In the genomic region with DNA sequence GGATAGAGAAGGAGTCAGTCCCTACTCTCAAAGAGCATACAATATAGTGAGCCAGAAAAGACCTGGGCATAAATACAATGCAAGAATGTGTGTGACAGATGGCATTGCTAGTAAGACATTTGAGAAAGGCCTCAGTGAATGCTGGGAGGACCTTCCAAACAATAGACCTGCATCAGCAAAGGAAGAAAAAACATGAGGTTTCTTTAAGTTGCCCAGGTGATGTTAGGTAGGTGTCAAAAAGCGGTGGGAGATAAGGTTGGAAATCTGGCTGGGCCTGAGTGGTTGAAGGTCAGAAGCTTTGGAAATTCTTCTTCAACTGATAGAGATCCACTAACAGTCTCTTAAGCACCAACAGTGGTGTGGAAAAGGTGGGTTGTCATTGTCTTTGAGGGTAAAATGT, we compare ENCODE assay signal across 17 cellular contexts.
"Had no signal": no experiment of that assay in that cellular context is flagged by ENCODE, and none has a peak within 500 bp of the region (broad histone marks: within the 10 kb centered on the region; RNA-seq: fewer than 3 reads in every experiment).

No MANE protein-coding gene starts in this region.

- H3K27me3 ChIP-seq: colonic mucosa, esophagus muscularis mucosa, foreskin keratinocyte, gastroesophageal sphincter, heart left ventricle, left lung had no signal

- H3K9me3 ChIP-seq: colonic mucosa, esophagus muscularis mucosa, gastroesophageal sphincter, heart left ventricle, left lung, lower lobe of right lung had no signal

- DNase-seq: colonic mucosa; cortex of kidney; effector CD8-positive, alpha-beta T cell; effector memory CD8-positive, alpha-beta T cell; foreskin keratinocyte; heart left ventricle; hippocampal formation; left cardiac atrium; left lung; left ventricle myocardium superior; lower lobe of right lung; mesenchymal stem cell; midbrain; naive thymus-derived CD4-positive, alpha-beta T cell had no signal

- H3K4me1 ChIP-seq: colonic mucosa, foreskin keratinocyte had no signal

- H3K4me1 Mint-ChIP-seq: naive thymus-derived CD4-positive, alpha-beta T cell had no signal

- H3K27ac Mint-ChIP-seq: dendritic cell treated with granulocyte-macrophage colony-stimulating factor and Interleukin-4, amounts not matched to agents 40 ng/mL and 50 ng/mL, for 4 days; effector memory CD8-positive, alpha-beta T cell had no signal

- H3K4me3 Mint-ChIP-seq: dendritic cell treated with granulocyte-macrophage colony-stimulating factor and Interleukin-4, amounts not matched to agents 40 ng/mL and 50 ng/mL, for 4 days; effector memory CD8-positive, alpha-beta T cell; naive thymus-derived CD4-positive, alpha-beta T cell had no signal

- H3K27ac ChIP-seq: colonic mucosa, esophagus muscularis mucosa, foreskin keratinocyte, gastroesophageal sphincter, heart left ventricle, left lung, lower lobe of right lung had no signal

- H3K4me3 ChIP-seq: colonic mucosa, esophagus muscularis mucosa, gastroesophageal sphincter, heart left ventricle, left lung, lower lobe of right lung had no signal

- H3K36me3 ChIP-seq: colonic mucosa, esophagus muscularis mucosa, gastroesophageal sphincter, heart left ventricle, left lung, lower lobe of right lung had no signal

- ATAC-seq: effector memory CD8-positive, alpha-beta T cell; foreskin keratinocyte; gastroesophageal sphincter; heart left ventricle; left cardiac atrium; left lung; left ventricle myocardium superior; lower lobe of right lung; naive thymus-derived CD4-positive, alpha-beta T cell had no signal

- H3K27me3 Mint-ChIP-seq: dendritic cell treated with granulocyte-macrophage colony-stimulating factor and Interleukin-4, amounts not matched to agents 40 ng/mL and 50 ng/mL, for 4 days; effector memory CD8-positive, alpha-beta T cell; naive thymus-derived CD4-positive, alpha-beta T cell had no signal

- H3K9me3 Mint-ChIP-seq: dendritic cell treated with granulocyte-macrophage colony-stimulating factor and Interleukin-4, amounts not matched to agents 40 ng/mL and 50 ng/mL, for 4 days; effector memory CD8-positive, alpha-beta T cell; naive thymus-derived CD4-positive, alpha-beta T cell had no signal
